13 cellular contexts compared by ENCODE assay signal in genomic region chr5:5432020-5432707, GRCh38. TPM values are rescaled to one million over a fixed set of nuclear protein-coding genes. Genes with fewer than 3 reads are reported as not detected.
DNase-seq lines count a peak whose midpoint lies in the region; ATAC-seq and TF ChIP-seq lines count a peak whose summit lies in the region.
"Had no signal": no experiment of that assay in that cellular context is flagged by ENCODE, and none has a peak within 500 bp of the region (broad histone marks: within the 10 kb centered on the region; RNA-seq: fewer than 3 reads in every experiment).

No MANE protein-coding gene starts in this region.

- H3K4me2 ChIP-seq in SK-N-SH: peak overlapping the region; percentile 22; the same call in 1 of the 2 replicates
- no peak overlapping the region for H3K4me2 ChIP-seq in fibroblast of lung (ENCODE audit: extremely low read depth, insufficient read depth, low read length)

- H3K4me1 Mint-ChIP-seq in activated naive CD8-positive, alpha-beta T cell (ENCODE audit: low read depth): peaks cover 64% of the 10 kb centered on the region
- H3K4me1 Mint-ChIP-seq in activated naive CD8-positive, alpha-beta T cell treated with anti-CD3 and anti-CD28 coated beads for 36 hours: peaks cover 51% of the 10 kb centered on the region
- peaks cover 29 to 31% of the 10 kb centered on the region in 2 donors for H3K4me1 Mint-ChIP-seq in natural killer cell treated with Interleukin-12 subunit alpha and Interleukin-12 subunit beta and Interleukin-15 and Interleukin-18, amount 100 ng/mL, for 72 hours (ENCODE audit: low read depth in 2 of 2)

- H3K27me3 ChIP-seq in SK-N-SH (ENCODE audit: insufficient read depth): no peaks in the 10 kb centered on the region
- no peaks in the 10 kb centered on the region for H3K27me3 ChIP-seq in fibroblast of lung (ENCODE audit: control insufficient read depth, insufficient read depth, low read length)
- H3K27me3 ChIP-seq in thoracic aorta (replicated peaks; ENCODE audit: insufficient read depth): no peaks in the 10 kb centered on the region
- H3K27me3 ChIP-seq: upper lobe of left lung had no signal

- H3K36me3 ChIP-seq in SK-N-SH (replicated peaks in 1 of 2; ENCODE audit: control insufficient read depth in 1 of 2, insufficient read depth in 2 of 2, low read length in 1 of 2) (peaks cover 10 to 15% of the 10 kb centered on the region in 2 experiments), fibroblast of lung (ENCODE audit: control insufficient read depth, insufficient read depth, low read length) (no peaks in the 10 kb centered on the region), thoracic aorta (no peaks in the 10 kb centered on the region)

- H3K27ac Mint-ChIP-seq in activated naive CD8-positive, alpha-beta T cell: peak overlapping the region; percentile 61
- H3K27ac Mint-ChIP-seq in activated naive CD8-positive, alpha-beta T cell treated with anti-CD3 and anti-CD28 coated beads for 36 hours: no peak overlapping the region
- H3K27ac Mint-ChIP-seq in natural killer cell treated with Interleukin-12 subunit alpha and Interleukin-12 subunit beta and Interleukin-15 and Interleukin-18, amount 100 ng/mL, for 72 hours: no peak overlapping the region

- no peak overlapping the region for H3K4me3 Mint-ChIP-seq in activated naive CD8-positive, alpha-beta T cell
- no peak overlapping the region for H3K4me3 Mint-ChIP-seq in activated naive CD8-positive, alpha-beta T cell treated with anti-CD3 and anti-CD28 coated beads for 36 hours
- H3K4me3 Mint-ChIP-seq in natural killer cell treated with Interleukin-12 subunit alpha and Interleukin-12 subunit beta and Interleukin-15 and Interleukin-18, amount 100 ng/mL, for 72 hours: no peak overlapping the region

- H2AFZ ChIP-seq in SK-N-SH (ENCODE audit: low read depth): no peak overlapping the region
- H2AFZ ChIP-seq in fibroblast of lung (ENCODE audit: low read length): no peak overlapping the region

- H3K36me3 Mint-ChIP-seq in activated naive CD8-positive, alpha-beta T cell: peaks cover under 1% of the 10 kb centered on the region
- H3K36me3 Mint-ChIP-seq in activated naive CD8-positive, alpha-beta T cell treated with anti-CD3 and anti-CD28 coated beads for 36 hours: peaks cover 13% of the 10 kb centered on the region
- peaks cover 6% of the 10 kb centered on the region for H3K36me3 Mint-ChIP-seq in natural killer cell treated with Interleukin-12 subunit alpha and Interleukin-12 subunit beta and Interleukin-15 and Interleukin-18, amount 100 ng/mL, for 72 hours

- peak in 1 of 2 experiments; percentile 28; a peak in 1 of 4 replicates for TF ChIP-seq EP300 in SK-N-SH (IDR thresholded peaks at IDR 0.05; ENCODE audit: borderline replicate concordance in 1 of 2, low read depth in 1 of 2, low read length in 1 of 2)

- peaks cover 8 to 18% of the 10 kb centered on the region in 2 experiments; a peak in 3 of 4 replicates for H3K4me1 ChIP-seq in SK-N-SH (ENCODE audit: control insufficient read depth in 1 of 2, insufficient read depth in 2 of 2, low read depth in 1 of 2, low read length in 1 of 2)
- no peaks in the 10 kb centered on the region for H3K4me1 ChIP-seq in fibroblast of lung (ENCODE audit: control insufficient read depth, extremely low read depth, insufficient read depth, low read length)
- H3K4me1 ChIP-seq in thoracic aorta (ENCODE audit: control insufficient read depth in 1 of 2, low read depth in 2 of 2): peaks cover 27 to 70% of the 10 kb centered on the region in 2 donors

- no peak for DNase-seq in activated naive CD8-positive, alpha-beta T cell treated with anti-CD3 and anti-CD28 coated beads for 36 hours
- DNase-seq in SK-N-SH (no peak), fibroblast of lung (ENCODE audit: low read depth in 2 of 2) (peak; percentile 44 to 80), thoracic aorta (ENCODE audit: low spot score) (no peak), D341Med (ENCODE audit: low spot score) (no peak), DMS 273 (lab: John Stamatoyannopoulos, UW; ENCODE audit: unreplicated experiment) (no peak)
- no peak for DNase-seq in natural killer cell treated with Interleukin-12 subunit alpha and Interleukin-12 subunit beta and Interleukin-15 and Interleukin-18, amount 100 ng/mL, for 72 hours (ENCODE audit: low spot score)
- DNase-seq: activated CD4-positive, CD25-positive, alpha-beta regulatory T cell; aorta; NCI-H2171; occipital lobe; upper lobe of left lung had no signal

- H3K79me2 ChIP-seq in SK-N-SH (ENCODE audit: insufficient read depth) (peaks cover 99% of the 10 kb centered on the region), fibroblast of lung (ENCODE audit: control insufficient read depth, insufficient read depth, low read length) (peaks cover 72% of the 10 kb centered on the region)

- H3F3A ChIP-seq in SK-N-SH (replicated peaks; ENCODE audit: insufficient read depth): peaks cover 13% of the 10 kb centered on the region

- CTCF ChIA-PET in SK-N-SH (lab: Yijun Ruan, JAX): interaction anchor here (0.8 to 2.2 kb wide), 2 partner anchors 13 to 291 kb away, joined by 3 to 7 read pairs; no protein-coding TSS in a partner anchor

- no peak for TF ChIP-seq CTCF in SK-N-SH (IDR thresholded peaks at IDR 0.05)
- no peak for TF ChIP-seq CTCF in fibroblast of lung (conservative IDR thresholded peaks at IDR 0.05 in 1 of 2, IDR thresholded peaks at IDR 0.05 in 1 of 2; ENCODE audit: low read depth in 1 of 2, low read length in 2 of 2)
- TF ChIP-seq CTCF in thoracic aorta (IDR thresholded peaks at IDR 0.05): no peak

- TF ChIP-seq RAD21 in SK-N-SH (IDR thresholded peaks at IDR 0.05; ENCODE audit: low read length): no peak

- H3K27ac ChIP-seq in SK-N-SH (ENCODE audit: low read depth in 2 of 2, low read length in 1 of 2) (peak overlapping the region in 1 of 2 experiments; percentile 47; a peak in 2 of 4 replicates), fibroblast of lung (ENCODE audit: insufficient read depth, low read length) (no peak overlapping the region), thoracic aorta (peak overlapping the region; percentile 12 to 26)
- H3K27ac ChIP-seq: upper lobe of left lung had no signal

- POLR2A ChIA-PET in SK-N-SH (lab: Yijun Ruan, JAX): no interaction called here

- H3K9me2 ChIP-seq in SK-N-SH: no peaks in the 10 kb centered on the region

- no peaks in the 10 kb centered on the region for H3K27me3 Mint-ChIP-seq in activated naive CD8-positive, alpha-beta T cell
- no peaks in the 10 kb centered on the region for H3K27me3 Mint-ChIP-seq in activated naive CD8-positive, alpha-beta T cell treated with anti-CD3 and anti-CD28 coated beads for 36 hours
- no peaks in the 10 kb centered on the region for H3K27me3 Mint-ChIP-seq in natural killer cell treated with Interleukin-12 subunit alpha and Interleukin-12 subunit beta and Interleukin-15 and Interleukin-18, amount 100 ng/mL, for 72 hours

- H3K4me3 ChIP-seq in SK-N-SH (ENCODE audit: low read depth in 2 of 2, low read length in 1 of 2): no peak overlapping the region
- H3K4me3 ChIP-seq in fibroblast of lung (replicated peaks in 1 of 4; ENCODE audit: control extremely low read depth in 1 of 4, insufficient read depth in 1 of 4, low read depth in 3 of 4, low read length in 4 of 4): no peak overlapping the region
- no peak overlapping the region for H3K4me3 ChIP-seq in thoracic aorta
- H3K4me3 ChIP-seq: upper lobe of left lung had no signal

- H3K9ac ChIP-seq in SK-N-SH: no peak overlapping the region
- H3K9ac ChIP-seq in fibroblast of lung (ENCODE audit: insufficient read depth, low read length): no peak overlapping the region

- WGBS in SK-N-SH (ENCODE audit: low lambda C conversion rate): 65% methylated on average over 4 of the region's 4 CpGs

- H4K20me1 ChIP-seq in SK-N-SH (ENCODE audit: insufficient read depth): peaks cover 79% of the 10 kb centered on the region
- H4K20me1 ChIP-seq in fibroblast of lung (ENCODE audit: control insufficient read depth, extremely low read depth, insufficient read depth, low read length): no peaks in the 10 kb centered on the region

- ATAC-seq in thoracic aorta (ENCODE audit: insufficient number of reproducible peaks, low FRiP score, low read depth): no peak
- no peak for ATAC-seq in natural killer cell treated with Interleukin-12 subunit alpha and Interleukin-12 subunit beta and Interleukin-15 and Interleukin-18, amount 100 ng/mL, for 72 hours

- no peaks in the 10 kb centered on the region for H3K9me3 Mint-ChIP-seq in activated naive CD8-positive, alpha-beta T cell (ENCODE audit: low read depth)
- H3K9me3 Mint-ChIP-seq in activated naive CD8-positive, alpha-beta T cell treated with anti-CD3 and anti-CD28 coated beads for 36 hours: no peaks in the 10 kb centered on the region
- no peaks in the 10 kb centered on the region for H3K9me3 Mint-ChIP-seq in natural killer cell treated with Interleukin-12 subunit alpha and Interleukin-12 subunit beta and Interleukin-15 and Interleukin-18, amount 100 ng/mL, for 72 hours

- H3K9me3 ChIP-seq in SK-N-SH (no peaks in the 10 kb centered on the region), fibroblast of lung (ENCODE audit: control insufficient read depth, insufficient read depth, low read depth, low read length) (no peaks in the 10 kb centered on the region), thoracic aorta (no peaks in the 10 kb centered on the region)
- H3K9me3 ChIP-seq: upper lobe of left lung had no signal

TF ChIP-seq in SK-N-SH, 30 proteins besides CTCF, POLR2A, EP300 and RAD21:
- TF ChIP-seq RFX5 (IDR thresholded peaks at IDR 0.05; ENCODE audit: low read length): no peak
- TF ChIP-seq NRF1 (IDR thresholded peaks at IDR 0.05; ENCODE audit: low read depth, low read length): no peak
- no peak for TF ChIP-seq SIN3A (IDR thresholded peaks at IDR 0.05; ENCODE audit: borderline replicate concordance, low read depth, low read length)
- peak; percentile 73 for TF ChIP-seq MAX (IDR thresholded peaks at IDR 0.05; ENCODE audit: low read depth)
- TF ChIP-seq YY1 (IDR thresholded peaks at IDR 0.05; ENCODE audit: low read depth): no peak

RNA-seq across cellular contexts. Expression of gene ICE1, which starts 9.7 kb away (rescaled TPM):
- 10 to 100 TPM; 35.9 to 37.7 TPM for total RNA-seq in activated naive CD8-positive, alpha-beta T cell treated with anti-CD3 and anti-CD28 coated beads for 36 hours
- polyA plus RNA-seq in SK-N-SH (2012; rRNA removed) (9.4 and 10.7 TPM in 2 replicates), fibroblast of lung (16.1 and 17.6 TPM in 2 replicates)
- 9.5 and 9.8 TPM in 2 replicates for polyA plus RNA-seq in SK-N-SH (2012; cell fraction: cytosol; rRNA removed)
- polyA plus RNA-seq in SK-N-SH (2012; cell fraction: nucleus; rRNA removed): 10.1 and 20.4 TPM in 2 replicates
- total RNA-seq in fibroblast of lung (24.4 and 24.9 TPM in 2 replicates), thoracic aorta (10 to 100 TPM; 25.5 to 48.1 TPM)
- 10.3 and 11.8 TPM in 2 replicates for polyA plus RNA-seq in fibroblast of lung (2012)
- polyA minus RNA-seq in fibroblast of lung (ENCODE audit: low replicate concordance): 10.3 and 11.4 TPM in 2 replicates
- total RNA-seq in natural killer cell treated with Interleukin-12 subunit alpha and Interleukin-12 subunit beta and Interleukin-15 and Interleukin-18, amount 100 ng/mL, for 72 hours: 10 to 100 TPM; 31.8 to 41.3 TPM

Comparison
In these comparisons a context has a peak if more than half of its experiments do, and no peak if none do; other contexts are left out.
1. DNase-seq: peak in fibroblast of lung (2 of 2); none in activated naive CD8-positive, alpha-beta T cell treated with anti-CD3 and anti-CD28 coated beads for 36 hours (single experiment), SK-N-SH (single experiment), thoracic aorta (single experiment), D341Med (single experiment), DMS 273 (single experiment) and natural killer cell treated with Interleukin-12 subunit alpha and Interleukin-12 subunit beta and Interleukin-15 and Interleukin-18, amount 100 ng/mL, for 72 hours (single experiment).